In genomic region chr10:13038346-13038745, GRCh38 we compare ENCODE assay signal across 16 cellular contexts. TPM values are rescaled to one million over a fixed set of nuclear protein-coding genes. Genes with fewer than 3 reads are reported as not detected.
DNase-seq lines count a peak whose midpoint lies in the region; TF ChIP-seq lines count a peak whose summit lies in the region.
"Had no signal": no experiment of that assay in that cellular context is flagged by ENCODE, and none has a peak within 500 bp of the region (broad histone marks: within the 10 kb centered on the region; RNA-seq: fewer than 3 reads in every experiment).

No MANE protein-coding gene starts in this region.

- H3K27ac Mint-ChIP-seq in chondrocyte (ENCODE audit: unreplicated experiment), result peak overlapping the region; percentile 13
- H3K27ac Mint-ChIP-seq: CD8-positive, alpha-beta T cell had no signal

- H3K9me2 ChIP-seq in Karpas-422 (replicated peaks; ENCODE audit: insufficient read depth, low read length), result no peaks in the 10 kb centered on the region

- H3K4me3 ChIP-seq in Karpas-422 (ENCODE audit: low read length), result no peak overlapping the region

- no peak overlapping the region for H3K4me3 Mint-ChIP-seq in chondrocyte (ENCODE audit: unreplicated experiment)
- H3K4me3 Mint-ChIP-seq: CD8-positive, alpha-beta T cell had no signal

- H3K27ac ChIP-seq in Karpas-422 (ENCODE audit: low read length), result peak overlapping the region; percentile 84

- H3K9me3 ChIP-seq in Karpas-422 (ENCODE audit: low read length), result no peaks in the 10 kb centered on the region

- H3K4me1 ChIP-seq in Karpas-422 (ENCODE audit: low read length), result peaks cover 46% of the 10 kb centered on the region

- no peaks in the 10 kb centered on the region for H3K79me2 ChIP-seq in Karpas-422 (ENCODE audit: low read length)

- H4K20me1 ChIP-seq in Karpas-422 (ENCODE audit: insufficient read depth, low read depth, low read length), result no peaks in the 10 kb centered on the region

- peak overlapping the region; percentile 62 for H3K4me2 ChIP-seq in Karpas-422 (ENCODE audit: low read depth, low read length, poor library complexity, severe bottlenecking)

- no peaks in the 10 kb centered on the region for H3K27me3 Mint-ChIP-seq in chondrocyte (ENCODE audit: low read depth)

- H3K36me3 Mint-ChIP-seq in chondrocyte (ENCODE audit: low read depth), result no peaks in the 10 kb centered on the region
- H3K36me3 Mint-ChIP-seq: CD8-positive, alpha-beta T cell had no signal

- peaks cover 30% of the 10 kb centered on the region for H3K4me1 Mint-ChIP-seq in chondrocyte (ENCODE audit: low read depth)

- peak overlapping the region; percentile 46 for H3K9ac ChIP-seq in Karpas-422 (ENCODE audit: low read length)

- H3K36me3 ChIP-seq in Karpas-422 (ENCODE audit: insufficient read depth, low read length), result no peaks in the 10 kb centered on the region

- no peaks in the 10 kb centered on the region for H3K27me3 ChIP-seq in Karpas-422 (ENCODE audit: low read length)

- H3K9me3 Mint-ChIP-seq in chondrocyte (ENCODE audit: low read depth), result no peaks in the 10 kb centered on the region
- H3K9me3 Mint-ChIP-seq: CD8-positive, alpha-beta T cell had no signal

- no peak overlapping the region for H2AFZ ChIP-seq in Karpas-422 (ENCODE audit: low read length)

- TF ChIP-seq CTCF in chondrocyte (IDR thresholded peaks at IDR 0.05), result no peak

- DNase-seq in Karpas-422 (peak; percentile 70), NCI-H1048 (lab: John Stamatoyannopoulos, UW) (peak; percentile 33), chondrocyte (ENCODE audit: low spot score) (no peak), pons (ENCODE audit: low spot score) (peak; percentile 67), CD1c-positive myeloid dendritic cell (ENCODE audit: extremely low spot score) (no peak), NCI-H1092 (lab: John Stamatoyannopoulos, UW) (no peak)
- DNase-seq in activated naive CD4-positive, alpha-beta T cell treated with Interleukin-2 at 50 U/mL for 16 hours, result no peak
- DNase-seq: C1 segment of cervical spinal cord; CD8-positive, alpha-beta T cell; DMS 273 treated with DMSO at 0.1 percent for 48 hours; DND-41; HCEC 1CT; IMR-90; KG1; NCI-H2029; NCI-H526 treated with DMSO at 0.1 percent for 48 hours had no signal

RNA-seq across cellular contexts. Expression of gene CCDC3, which starts 36.8 kb away (rescaled TPM):
- 1.4 and 2.9 TPM in 2 replicates for total RNA-seq in Karpas-422 (2014; rRNA removed; shearing (Covaris generic); ENCODE audit: low replicate concordance)
- 32.4 to 145 TPM (median 141 TPM) in 3 replicates for total RNA-seq in chondrocyte
- total RNA-seq: CD8-positive, alpha-beta T cell had no signal

Comparison
In these comparisons a context has a peak if more than half of its experiments do, and no peak if none do; other contexts are left out.
1. DNase-seq: peak in Karpas-422 (single experiment), NCI-H1048 (single experiment) and pons (single experiment); none in chondrocyte (single experiment), CD1c-positive myeloid dendritic cell (single experiment), NCI-H1092 (single experiment) and activated naive CD4-positive, alpha-beta T cell treated with Interleukin-2 at 50 U/mL for 16 hours (single experiment).